Comparison of ENCODE assay signal across 18 cellular contexts in genomic region chr17:42923472-42923871, GRCh38. TPM values are rescaled to one million over a fixed set of nuclear protein-coding genes. Genes with fewer than 3 reads are reported as not detected.
"Had no signal": no experiment of that assay in that cellular context is flagged by ENCODE, and none has a peak within 500 bp of the region (broad histone marks: within the 10 kb centered on the region; RNA-seq: fewer than 3 reads in every experiment).

No MANE protein-coding gene starts in this region.

RNA-seq across cellular contexts. Expression of gene G6PC1, which starts 22.9 kb away (rescaled TPM):
- total RNA-seq: activated CD4-positive, alpha-beta memory T cell treated with anti-CD3 and anti-CD28 coated beads for 36 hours; activated CD4-positive, alpha-beta T cell treated with anti-CD3 and anti-CD28 coated beads for 36 hours; activated CD4-positive, alpha-beta T cell treated with anti-CD3 and anti-CD28 coated beads, Interleukin-2, amount 10 ng/mL, durations not matched to agents 24 days and 14 days; activated CD8-positive, alpha-beta memory T cell treated with anti-CD3 and anti-CD28 coated beads for 36 hours; activated CD8-positive, alpha-beta memory T cell treated with anti-CD3 and anti-CD28 coated beads, Interleukin-2, amount 10 ng/mL, durations not matched to agents 7 days and 5 days; activated CD8-positive, alpha-beta T cell treated with anti-CD3 and anti-CD28 coated beads, Interleukin-2, amount 10 ng/mL, durations not matched to agents 7 days and 5 days; activated naive CD4-positive, alpha-beta T cell treated with anti-CD3 and anti-CD28 coated beads for 36 hours; activated naive CD8-positive, alpha-beta T cell treated with anti-CD3 and anti-CD28 coated beads for 36 hours; activated T-helper 1 cell treated with anti-CD3 and anti-CD28 coated beads, Interleukin-12 subunit alpha, Interleukin-12 subunit beta, Interleukin-2, Interleukin-4 antibody, amounts not matched to agents 30 ng/mL and 10 ng/mL and 1 ng/mL, durations not matched to agents 14 hours and 24 hours and 36 hours; activated T-helper 2 cell treated with anti-CD3 and anti-CD28 coated beads, Interferon-gamma antibody, Interleukin-2, Interleukin-4, amounts not matched to agents 10 μg/mL and 5 μg/mL and 100 μg/mL, durations not matched to agents 14 hours and 24 hours and 36 hours; ascending aorta; breast epithelium; cardiac muscle cell; dermis blood vessel endothelial cell; esophagus squamous epithelium; fibroblast of lung; fibroblast of villous mesenchyme; T-helper 1 cell treated with Interleukin-12 subunit alpha and Interleukin-12 subunit beta and Interleukin-4 antibody, amounts not matched to agents 30 ng/mL and 1 ng/mL, for 36 hours had no signal
- polyA plus RNA-seq: cardiac muscle cell, fibroblast of lung had no signal

RNA-seq across cellular contexts. Expression of gene PTGES3L, which starts 56.4 kb away (rescaled TPM):
- total RNA-seq: ascending aorta, dermis blood vessel endothelial cell had no signal
